Comparison of ENCODE assay signal across 13 cellular contexts in the genomic region with DNA sequence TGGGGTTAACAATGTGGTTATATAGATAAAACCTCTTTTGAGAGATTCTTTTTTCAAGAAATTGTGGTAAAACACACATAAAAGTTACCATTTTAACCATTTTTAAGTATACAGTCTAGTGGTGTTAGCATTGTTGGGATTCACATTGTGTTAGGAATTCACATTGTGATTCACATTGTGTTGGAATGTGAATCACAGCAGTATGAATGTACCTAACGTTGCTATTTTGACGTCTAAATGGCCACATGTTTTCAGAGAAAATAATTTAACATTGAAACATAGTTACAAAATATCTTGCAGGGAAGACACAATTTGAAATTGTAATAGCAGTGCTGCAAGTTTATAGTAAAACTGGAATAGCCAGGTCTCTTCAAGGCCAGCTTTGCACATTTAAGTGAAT.
DNase-seq lines count a peak whose midpoint lies in the region; ATAC-seq and TF ChIP-seq lines count a peak whose summit lies in the region.
"Had no signal": no experiment of that assay in that cellular context is flagged by ENCODE, and none has a peak within 500 bp of the region (broad histone marks: within the 10 kb centered on the region; RNA-seq: fewer than 3 reads in every experiment).

No MANE protein-coding gene starts in this region.

- TF ChIP-seq POLR2A in suprapubic skin (IDR thresholded peaks at IDR 0.05), result no peak

- DNase-seq in HFFc6 (peak; percentile 75), astrocyte of the spinal cord (ENCODE audit: low read depth, low spot score) (peak; percentile 88), hepatocyte (ENCODE audit: low spot score) (no peak), suprapubic skin (ENCODE audit: low spot score in 2 of 2) (no peak), NCI-H524 (lab: John Stamatoyannopoulos, UW) (no peak), Right ventricle myocardium inferior (ENCODE audit: missing footprints) (no peak), AML-193 (lab: John Stamatoyannopoulos, UW) (no peak)
- DNase-seq: CD4-positive, alpha-beta T cell; heart left ventricle; left ventricle myocardium inferior; stimulated activated naive CD8-positive, alpha-beta T cell treated with anti-CD3 and anti-CD28 coated beads, Interleukin-15, amount 100 ng/mL, for 72 hours had no signal

- H3K9me3 ChIP-seq in hepatocyte (ENCODE audit: low read depth) (no peaks in the 10 kb centered on the region), suprapubic skin (no peaks in the 10 kb centered on the region)
- H3K9me3 ChIP-seq: heart left ventricle, left ventricle myocardium inferior had no signal

- peaks cover 6% of the 10 kb centered on the region; the same call in 1 of the 2 replicates for H3K36me3 Mint-ChIP-seq in HFFc6 (ENCODE audit: low read depth)

- peaks cover 88% of the 10 kb centered on the region for H3K4me1 Mint-ChIP-seq in HFFc6 (ENCODE audit: low read depth)
- H3K4me1 Mint-ChIP-seq: stimulated activated naive CD8-positive, alpha-beta T cell treated with anti-CD3 and anti-CD28 coated beads, Interleukin-15, amount 100 ng/mL, for 72 hours had no signal

- in situ Hi-C loops in astrocyte of the spinal cord (cut with HindIII; ENCODE audit: low sequenced_read_pairs), result no loop called here

- H3K9me2 ChIP-seq in hepatocyte (replicated peaks; ENCODE audit: insufficient read depth), result no peaks in the 10 kb centered on the region

- no peaks in the 10 kb centered on the region for H3K9me3 Mint-ChIP-seq in HFFc6
- H3K9me3 Mint-ChIP-seq: CD4-positive, alpha-beta T cell; stimulated activated naive CD8-positive, alpha-beta T cell treated with anti-CD3 and anti-CD28 coated beads, Interleukin-15, amount 100 ng/mL, for 72 hours had no signal

- peak overlapping the region; percentile 24 for H3K27ac ChIP-seq in hepatocyte
- peak overlapping the region; percentile 57 for H3K27ac ChIP-seq in suprapubic skin
- H3K27ac ChIP-seq: left ventricle myocardium inferior had no signal

- no peak overlapping the region for H3K4me3 ChIP-seq in astrocyte of the spinal cord (ENCODE audit: low read depth, low read length)
- no peak overlapping the region for H3K4me3 ChIP-seq in hepatocyte
- no peak overlapping the region for H3K4me3 ChIP-seq in suprapubic skin
- H3K4me3 ChIP-seq: heart left ventricle, left ventricle myocardium inferior, skin epidermis had no signal

- intact Hi-C loops in Right ventricle myocardium inferior (cut with DNase I), result no loop called here

- H3K4me2 ChIP-seq in hepatocyte, result peak overlapping the region; percentile 3

- H3K27me3 ChIP-seq in hepatocyte (no peaks in the 10 kb centered on the region), suprapubic skin (no peaks in the 10 kb centered on the region)
- H3K27me3 ChIP-seq: heart left ventricle had no signal

- H3K4me1 ChIP-seq in hepatocyte (ENCODE audit: insufficient read depth) (peaks cover 3% of the 10 kb centered on the region), suprapubic skin (peaks cover 49% of the 10 kb centered on the region)

- peak; percentile 22 for TF ChIP-seq EP300 in suprapubic skin (IDR thresholded peaks at IDR 0.05)

- WGBS in hepatocyte (ENCODE audit: low lambda C conversion rate, missing lambda C conversion rate), result 34% methylated on average over 2 of the region's 2 CpGs
- 42% methylated on average over 2 of the region's 2 CpGs for WGBS in suprapubic skin

- peaks cover 3% of the 10 kb centered on the region for H3K27me3 Mint-ChIP-seq in HFFc6 (ENCODE audit: insufficient read depth)
- H3K27me3 Mint-ChIP-seq: CD4-positive, alpha-beta T cell had no signal

- H3K36me3 ChIP-seq in hepatocyte (replicated peaks; ENCODE audit: insufficient read depth, low read depth), result no peaks in the 10 kb centered on the region
- no peaks in the 10 kb centered on the region for H3K36me3 ChIP-seq in suprapubic skin
- H3K36me3 ChIP-seq: heart left ventricle, left ventricle myocardium inferior had no signal

- no peak overlapping the region for H2AFZ ChIP-seq in hepatocyte

- ATAC-seq in Right ventricle myocardium inferior, result no peak
- ATAC-seq: activated CD4-positive, CD25-positive, alpha-beta regulatory T cell treated with anti-CD3 and anti-CD28 coated beads, Interleukin-2, amount 50 U/mL, for 24 hours; stimulated activated naive CD8-positive, alpha-beta T cell treated with anti-CD3 and anti-CD28 coated beads, Interleukin-15, amount 100 ng/mL, for 72 hours had no signal

- peaks cover 17% of the 10 kb centered on the region for H3K79me2 ChIP-seq in hepatocyte

- TF ChIP-seq CTCF in HFFc6 (IDR thresholded peaks at IDR 0.05) (no peak), astrocyte of the spinal cord (IDR thresholded peaks at IDR 0.05; ENCODE audit: low read depth, low read length) (no peak), hepatocyte (IDR thresholded peaks at IDR 0.05; ENCODE audit: poor library complexity) (no peak), suprapubic skin (IDR thresholded peaks at IDR 0.05) (no peak)

- no peaks in the 10 kb centered on the region for H4K20me1 ChIP-seq in hepatocyte (ENCODE audit: insufficient read depth, poor library complexity, severe bottlenecking)

- peak overlapping the region; percentile 62 for H3K4me3 Mint-ChIP-seq in HFFc6
- H3K4me3 Mint-ChIP-seq: CD4-positive, alpha-beta T cell; stimulated activated naive CD8-positive, alpha-beta T cell treated with anti-CD3 and anti-CD28 coated beads, Interleukin-15, amount 100 ng/mL, for 72 hours had no signal

- H3K27ac Mint-ChIP-seq in HFFc6, result peak overlapping the region; percentile 69
- H3K27ac Mint-ChIP-seq: CD4-positive, alpha-beta T cell; stimulated activated naive CD8-positive, alpha-beta T cell treated with anti-CD3 and anti-CD28 coated beads, Interleukin-15, amount 100 ng/mL, for 72 hours had no signal

Comparison
In these comparisons a context has a peak if more than half of its experiments do, and no peak if none do; other contexts are left out.
1. DNase-seq: peak in HFFc6 (single experiment) and astrocyte of the spinal cord (single experiment); none in hepatocyte (single experiment), suprapubic skin (0 of 2), NCI-H524 (0 of 2), Right ventricle myocardium inferior (single experiment) and AML-193 (0 of 2).